In genomic region chr14:97477353-97477752, GRCh38 we compare ENCODE assay signal across 18 cellular contexts.
"Had no signal": no experiment of that assay in that cellular context is flagged by ENCODE, and none has a peak within 500 bp of the region (broad histone marks: within the 10 kb centered on the region; RNA-seq: fewer than 3 reads in every experiment).

No MANE protein-coding gene starts in this region.

- ATAC-seq: foreskin keratinocyte, gastroesophageal sphincter, heart left ventricle, left cardiac atrium, left lung, left ventricle myocardium superior, lower lobe of right lung, mucosa of descending colon had no signal

- H3K4me1 ChIP-seq: colonic mucosa, esophagus muscularis mucosa, foreskin keratinocyte, gastroesophageal sphincter, heart left ventricle, left lung, lower lobe of right lung had no signal

- H3K9me3 ChIP-seq: colonic mucosa, esophagus muscularis mucosa, heart left ventricle, left lung, lower lobe of right lung, mucosa of descending colon had no signal

- H3K36me3 Mint-ChIP-seq: mesothelial cell of epicardium, naive B cell had no signal

- H3K4me1 Mint-ChIP-seq: mesothelial cell of epicardium, naive B cell had no signal

- DNase-seq: colonic mucosa; cortex of kidney; effector CD8-positive, alpha-beta T cell; foreskin keratinocyte; heart left ventricle; hypothalamus; left cardiac atrium; left lung; left ventricle myocardium superior; lower lobe of right lung; mesenchymal stem cell; mucosa of descending colon; naive B cell had no signal

- H3K9me3 Mint-ChIP-seq: dendritic cell treated with granulocyte-macrophage colony-stimulating factor and Interleukin-4, amounts not matched to agents 40 ng/mL and 50 ng/mL, for 4 days; mesothelial cell of epicardium had no signal

- H3K4me3 ChIP-seq: colonic mucosa, esophagus muscularis mucosa, gastroesophageal sphincter, heart left ventricle, hepatocyte, left lung, lower lobe of right lung, mucosa of descending colon had no signal

- H3K36me3 ChIP-seq: colonic mucosa, esophagus muscularis mucosa, gastroesophageal sphincter, heart left ventricle, left lung, lower lobe of right lung had no signal

- H3K27me3 ChIP-seq: colonic mucosa, esophagus muscularis mucosa, foreskin keratinocyte, gastroesophageal sphincter, hepatocyte, left lung had no signal

- H3K27ac Mint-ChIP-seq: dendritic cell treated with granulocyte-macrophage colony-stimulating factor and Interleukin-4, amounts not matched to agents 40 ng/mL and 50 ng/mL, for 4 days; mesothelial cell of epicardium; naive B cell had no signal

- H3K4me3 Mint-ChIP-seq: dendritic cell treated with granulocyte-macrophage colony-stimulating factor and Interleukin-4, amounts not matched to agents 40 ng/mL and 50 ng/mL, for 4 days; mesothelial cell of epicardium; naive B cell had no signal

- H3K27ac ChIP-seq: colonic mucosa, esophagus muscularis mucosa, foreskin keratinocyte, gastroesophageal sphincter, heart left ventricle, hepatocyte, left lung, lower lobe of right lung had no signal
